Comparison of ENCODE assay signal across 8 cellular contexts in the genomic region with DNA sequence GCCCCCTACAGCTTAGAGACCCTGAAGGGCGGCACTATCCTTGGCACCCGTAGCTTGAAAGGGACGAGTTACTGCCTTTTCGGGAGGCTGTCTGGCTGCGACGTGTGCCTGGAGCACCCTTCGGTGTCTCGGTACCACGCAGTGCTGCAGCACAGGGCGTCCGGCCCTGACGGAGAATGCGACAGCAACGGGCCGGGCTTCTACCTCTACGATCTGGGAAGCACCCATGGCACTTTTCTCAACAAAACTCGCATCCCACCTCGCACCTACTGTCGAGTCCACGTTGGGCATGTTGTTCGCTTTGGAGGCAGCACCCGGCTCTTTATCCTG. TPM values are rescaled to one million over a fixed set of nuclear protein-coding genes. Genes with fewer than 3 reads are reported as not detected.
DNase-seq lines count a peak whose midpoint lies in the region; ATAC-seq, FAIRE-seq and TF ChIP-seq lines count a peak whose summit lies in the region.

No MANE protein-coding gene starts in this region.

- DNase-seq in ACHN, result peak; percentile 15
- no peak for DNase-seq in RWPE1 (ENCODE audit: low spot score)
- DNase-seq in pancreas, result no peak
- DNase-seq in iPS-NIHi11 (ENCODE audit: low spot score), result no peak
- DNase-seq in NCI-H1105 (lab: John Stamatoyannopoulos, UW), result no peak
- no peak for DNase-seq in globus pallidus (ENCODE audit: low spot score)

- POLR2A ChIA-PET in RWPE1 (lab: Yijun Ruan, JAX; ENCODE audit: low non-redundant PET), result no interaction called here

- H3K27me3 ChIP-seq in pancreas, result no peaks in the 10 kb centered on the region

- intact Hi-C loops in pancreas (cut with DNase I), result no loop called here

- no peak for TF ChIP-seq CTCF in RWPE1 (conservative IDR thresholded peaks at IDR 0.05; ENCODE audit: low read depth)
- no peak for TF ChIP-seq CTCF in pancreas (IDR thresholded peaks at IDR 0.05)

- in situ Hi-C loops in ACHN (cut with HindIII; ENCODE audit: low pct_ligation_motif_present, low pct_unique_long_range_greater_than_20kb, low sequenced_read_pairs), result no loop called here

- peaks cover 12 to 26% (median 14%) of the 10 kb centered on the region in 3 donors for H3K4me1 ChIP-seq in pancreas

- CTCF ChIA-PET in RWPE1 (lab: Yijun Ruan, JAX), result interaction anchor here (1.0 to 1.1 kb wide), 2 partner anchors 32 to 59 kb away, joined by 4 to 5 read pairs; no protein-coding TSS in a partner anchor

- FAIRE-seq in pancreas (lab: Jason Lieb, UNC), result no peak

- peak; percentile 10 for ATAC-seq in GM21619 (IDR thresholded peaks at IDR 0.05; ENCODE audit: unreplicated experiment)
- ATAC-seq in esophagus mucosa, result peak; percentile 39
- peak in 2 of 4 donors; percentile 8 to 9 for ATAC-seq in pancreas

- 2 to 3% methylated on average over 22 of the region's 22 CpGs for WGBS in pancreas, 2 donors

- no peaks in the 10 kb centered on the region for H3K9me3 ChIP-seq in pancreas

- H3K27ac ChIP-seq in RWPE1, result peak overlapping the region; percentile 94
- peak overlapping the region in 3 of 4 donors; percentile 73 to 90 (median 79) for H3K27ac ChIP-seq in pancreas

- H3K4me3 ChIP-seq in pancreas, result peak overlapping the region; percentile 81 to 88 (median 85)

- H3K36me3 ChIP-seq in pancreas, result peaks cover 0 to 41% (median 12%) of the 10 kb centered on the region in 3 donors

RNA-seq across cellular contexts. Expression of gene SLC4A1AP, which starts 0.5 kb away (rescaled TPM):
- 13.3 TPM for total RNA-seq in esophagus mucosa
- total RNA-seq in pancreas, result 10 to 100 TPM in 1 of 6 donors, 1 to 10 TPM in 5; 5.1 to 12.1 (median 8.1) TPM
- polyA plus RNA-seq in pancreas, result 10 to 100 TPM in 1 of 2 donors, 1 to 10 TPM in 1; 7.7 to 12.6 TPM

RNA-seq across cellular contexts. Expression of gene SUPT7L, which starts 0.8 kb away (rescaled TPM):
- total RNA-seq in esophagus mucosa, result 11.7 TPM
- total RNA-seq in pancreas, result 10 to 100 TPM in 3 of 6 donors, 1 to 10 TPM in 3; 8.0 to 18.1 (median 9.9) TPM
- 10 to 100 TPM; 22.5 to 32.4 TPM for polyA plus RNA-seq in pancreas

RNA-seq across cellular contexts. Expression of gene GPN1, which starts 35.4 kb away (rescaled TPM):
- total RNA-seq in esophagus mucosa, result 26.5 TPM
- 10 to 100 TPM in 5 of 6 donors, 1 to 10 TPM in 1; 8.2 to 17.0 (median 12.0) TPM for total RNA-seq in pancreas
- 10 to 100 TPM in 1 of 2 donors, 1 to 10 TPM in 1; 7.9 to 15.5 TPM for polyA plus RNA-seq in pancreas

RNA-seq across cellular contexts. Expression of gene CCDC121, which starts 35.4 kb away (rescaled TPM):
- total RNA-seq in esophagus mucosa (1.3 TPM), pancreas (1 to 10 TPM; 1.1 to 3.1 (median 1.8) TPM)
- 1 to 10 TPM; 1.6 to 2.0 TPM for polyA plus RNA-seq in pancreas
